18 cellular contexts compared by ENCODE assay signal in the genomic region with DNA sequence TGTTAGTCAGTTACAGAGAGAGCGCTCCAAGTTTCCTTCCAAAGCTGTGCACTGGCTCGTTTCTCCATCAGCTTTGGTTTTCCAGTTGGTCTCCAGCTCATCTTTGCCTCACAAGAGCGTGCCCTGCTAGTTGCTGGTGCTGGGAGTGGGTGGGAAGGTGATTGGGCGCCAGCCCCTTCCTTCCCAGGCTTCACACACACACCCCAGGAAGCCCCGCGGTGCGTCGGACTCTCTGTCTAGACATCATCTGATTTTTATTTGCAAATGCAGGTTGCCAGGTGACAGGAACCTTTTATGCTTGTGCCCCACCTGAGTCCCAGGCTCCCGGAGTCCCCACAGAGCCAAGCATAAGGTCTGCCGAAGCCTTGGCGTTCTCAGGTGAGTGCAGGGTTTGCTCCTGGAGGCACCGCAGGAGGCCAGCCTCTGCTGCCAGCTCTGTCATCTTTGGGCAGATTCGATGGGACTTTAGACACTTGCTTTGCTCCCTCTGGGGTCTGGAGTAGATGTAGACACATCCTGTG. TPM values are rescaled to one million over a fixed set of nuclear protein-coding genes. Genes with fewer than 3 reads are reported as not detected.
DNase-seq lines count a peak whose midpoint lies in the region; ATAC-seq and TF ChIP-seq lines count a peak whose summit lies in the region.
"Had no signal": no experiment of that assay in that cellular context is flagged by ENCODE, and none has a peak within 500 bp of the region (broad histone marks: within the 10 kb centered on the region; RNA-seq: fewer than 3 reads in every experiment).

No MANE protein-coding gene starts in this region.

- no peak overlapping the region for H3K4me3 ChIP-seq in KMS-11 (IDR thresholded peaks at IDR 0.05; ENCODE audit: insufficient read depth, low read depth, low read length)
- H3K4me3 ChIP-seq: breast epithelium, neural progenitor cell had no signal

- TF ChIP-seq CTCF in KMS-11 (conservative IDR thresholded peaks at IDR 0.05; ENCODE audit: low read depth, low read length): no peak

- no peak overlapping the region for H2AFZ ChIP-seq in KMS-11 (ENCODE audit: low read depth)
- H2AFZ ChIP-seq: neural progenitor cell had no signal

- H3K27me3 ChIP-seq in KMS-11 (ENCODE audit: insufficient read depth, low read depth): peaks cover 3% of the 10 kb centered on the region; the same call in 1 of the 2 replicates

- no peak for ATAC-seq in GM18909 (IDR thresholded peaks at IDR 0.05; ENCODE audit: poor library complexity, unreplicated experiment)

- peaks cover 64% of the 10 kb centered on the region for H3K36me3 ChIP-seq in KMS-11 (ENCODE audit: insufficient read depth)
- H3K36me3 ChIP-seq: breast epithelium, neural progenitor cell had no signal

- H4K20me1 ChIP-seq in KMS-11 (ENCODE audit: insufficient read depth): peaks cover 77% of the 10 kb centered on the region

- H3K4me3 Mint-ChIP-seq in activated T-helper 2 cell treated with anti-CD3 and anti-CD28 coated beads, Interferon-gamma antibody, Interleukin-2, Interleukin-4, amounts not matched to agents 10 μg/mL and 5 μg/mL and 100 μg/mL, durations not matched to agents 14 hours and 24 hours and 36 hours (ENCODE audit: low read depth): peak overlapping the region; percentile 79
- H3K4me3 Mint-ChIP-seq: H9, neural progenitor cell had no signal

- H3K27ac ChIP-seq in KMS-11: peak overlapping the region; percentile 88
- H3K27ac ChIP-seq: breast epithelium, neural progenitor cell had no signal

- H3K27me3 Mint-ChIP-seq in activated T-helper 2 cell treated with anti-CD3 and anti-CD28 coated beads, Interferon-gamma antibody, Interleukin-2, Interleukin-4, amounts not matched to agents 10 μg/mL and 5 μg/mL and 100 μg/mL, durations not matched to agents 14 hours and 24 hours and 36 hours (ENCODE audit: low read depth): no peaks in the 10 kb centered on the region

- H3K79me2 ChIP-seq in KMS-11 (ENCODE audit: insufficient read depth, low read depth): peaks cover 100% of the 10 kb centered on the region

- peaks cover 76% of the 10 kb centered on the region for H3K4me1 Mint-ChIP-seq in activated T-helper 2 cell treated with anti-CD3 and anti-CD28 coated beads, Interferon-gamma antibody, Interleukin-2, Interleukin-4, amounts not matched to agents 10 μg/mL and 5 μg/mL and 100 μg/mL, durations not matched to agents 14 hours and 24 hours and 36 hours (ENCODE audit: low read depth)

- peaks cover 94% of the 10 kb centered on the region for H3K4me1 ChIP-seq in KMS-11 (ENCODE audit: low read depth, poor library complexity, severe bottlenecking)
- H3K4me1 ChIP-seq: breast epithelium, neural progenitor cell had no signal

- DNase-seq in stimulated activated CD4-positive, alpha-beta T cell treated with anti-CD3 and anti-CD28 coated beads, Interleukin-4, amount 100 ng/mL, for 1 hour: peak; percentile 40
- no peak for DNase-seq in stimulated activated CD4-positive, alpha-beta T cell treated with anti-CD3 and anti-CD28 coated beads, Interleukin-1b, Interleukin-23, amount 100 ng/mL, for 48 hours
- DNase-seq in activated T-helper 2 cell treated with anti-CD3 and anti-CD28 coated beads, Interferon-gamma antibody, Interleukin-2, Interleukin-4, amounts not matched to agents 10 μg/mL and 5 μg/mL and 100 μg/mL, durations not matched to agents 14 hours and 24 hours and 36 hours (ENCODE audit: low spot score): no peak
- no peak for DNase-seq in activated effector memory CD4-positive, alpha-beta T cell treated with anti-CD3 and anti-CD28 coated beads, Interleukin-2, amount 50 U/mL, for 16 hours
- DNase-seq in central memory CD4-positive, alpha-beta T cell: no peak
- DNase-seq: activated CD4-positive, CD25-positive, alpha-beta regulatory T cell treated with anti-CD3 and anti-CD28 coated beads, Interleukin-2, amount 50 U/mL, for 72 hours; activated gamma-delta T cell; DMS153; H9; mesendoderm; NCI-H187 treated with DMSO at 0.1 percent for 48 hours; NCI-H526; RPMI8226; stimulated activated CD4-positive, alpha-beta T cell treated with anti-CD3 and anti-CD28 coated beads, Interleukin-15, amount 100 ng/mL, for 24 hours had no signal

- intact Hi-C loops in activated T-helper 2 cell treated with anti-CD3 and anti-CD28 coated beads, Interferon-gamma antibody, Interleukin-2, Interleukin-4, amounts not matched to agents 10 μg/mL and 5 μg/mL and 100 μg/mL, durations not matched to agents 14 hours and 24 hours and 36 hours (cut with micrococcal nuclease): loop anchor here (2.0 kb wide), 1 partner anchor 106 kb away; the partner anchor contains the start of gene DUSP22

- peaks cover 95% of the 10 kb centered on the region for H3K36me3 Mint-ChIP-seq in activated T-helper 2 cell treated with anti-CD3 and anti-CD28 coated beads, Interferon-gamma antibody, Interleukin-2, Interleukin-4, amounts not matched to agents 10 μg/mL and 5 μg/mL and 100 μg/mL, durations not matched to agents 14 hours and 24 hours and 36 hours (ENCODE audit: low read depth)
- H3K36me3 Mint-ChIP-seq: neural progenitor cell had no signal

- no peaks in the 10 kb centered on the region for H3K9me3 Mint-ChIP-seq in activated T-helper 2 cell treated with anti-CD3 and anti-CD28 coated beads, Interferon-gamma antibody, Interleukin-2, Interleukin-4, amounts not matched to agents 10 μg/mL and 5 μg/mL and 100 μg/mL, durations not matched to agents 14 hours and 24 hours and 36 hours
- H3K9me3 Mint-ChIP-seq: neural progenitor cell had no signal

- peak overlapping the region; percentile 98; the same call in 1 of the 2 replicates for H3K9ac ChIP-seq in KMS-11
- H3K9ac ChIP-seq: neural progenitor cell had no signal

- H3K27ac Mint-ChIP-seq in activated T-helper 2 cell treated with anti-CD3 and anti-CD28 coated beads, Interferon-gamma antibody, Interleukin-2, Interleukin-4, amounts not matched to agents 10 μg/mL and 5 μg/mL and 100 μg/mL, durations not matched to agents 14 hours and 24 hours and 36 hours: peak overlapping the region; percentile 75
- H3K27ac Mint-ChIP-seq: H9, neural progenitor cell had no signal

- H3K4me2 ChIP-seq in KMS-11: peak overlapping the region; percentile 82; the same call in 1 of the 2 replicates
- H3K4me2 ChIP-seq: neural progenitor cell had no signal

RNA-seq across cellular contexts. Expression of gene IRF4, which starts 7.1 kb away (rescaled TPM):
- 1,053 and 1,062 TPM in 2 replicates for total RNA-seq in activated T-helper 2 cell treated with anti-CD3 and anti-CD28 coated beads, Interferon-gamma antibody, Interleukin-2, Interleukin-4, amounts not matched to agents 10 μg/mL and 5 μg/mL and 100 μg/mL, durations not matched to agents 14 hours and 24 hours and 36 hours
